ENCODE assay signal across 8 cellular contexts in the genomic region with DNA sequence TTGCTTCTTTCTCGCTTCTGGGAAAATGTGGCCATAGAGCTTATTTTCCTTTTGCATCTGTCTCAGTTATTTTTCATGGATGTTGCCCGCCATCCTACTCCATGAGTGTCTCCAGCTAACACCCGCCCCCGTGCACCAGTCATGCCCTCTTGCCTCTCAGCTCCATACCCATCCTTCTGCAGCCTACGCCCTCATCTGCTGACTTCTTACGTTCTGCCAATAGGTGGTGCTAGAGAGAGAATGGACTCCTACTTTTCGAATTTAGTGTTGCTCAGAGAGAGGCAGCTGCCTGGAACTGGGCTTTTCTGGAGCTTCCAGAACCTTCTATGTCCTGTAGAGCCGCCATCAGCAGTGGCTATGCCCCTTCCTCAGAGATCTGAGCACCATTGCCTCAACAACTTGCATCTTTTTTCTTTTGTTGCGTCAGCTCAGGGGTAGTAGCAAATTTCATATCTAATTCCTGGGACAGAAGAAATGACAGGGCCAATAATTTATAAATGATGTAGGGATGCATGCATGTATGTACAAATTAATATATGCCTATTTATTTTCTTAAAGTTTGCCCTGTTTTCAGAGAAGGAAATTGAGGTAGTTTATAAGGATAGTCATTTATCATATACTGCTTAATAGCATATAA.
DNase-seq lines count a peak whose midpoint lies in the region; ATAC-seq and TF ChIP-seq lines count a peak whose summit lies in the region.

No MANE protein-coding gene starts in this region.

- no peaks in the 10 kb centered on the region for H3K4me1 ChIP-seq in NT2/D1 (ENCODE audit: insufficient read depth, insufficient read length)

- no peaks in the 10 kb centered on the region for H3K36me3 ChIP-seq in NT2/D1 (ENCODE audit: insufficient read depth, insufficient read length, low read length)

- no peak overlapping the region for H3K27ac Mint-ChIP-seq in activated naive CD8-positive, alpha-beta T cell treated with anti-CD3 and anti-CD28 coated beads, Interleukin-2, amount 10 ng/mL, durations not matched to agents 7 days and 5 days
- H3K27ac Mint-ChIP-seq in activated naive CD8-positive, alpha-beta T cell treated with anti-CD3 and anti-CD28 coated beads for 36 hours = no peak overlapping the region

- POLR2A ChIA-PET in activated naive CD8-positive, alpha-beta T cell treated with anti-CD3 and anti-CD28 coated beads, Interleukin-2, amount 10 ng/mL, durations not matched to agents 7 days and 5 days (lab: Charles Lee) = no interaction called here

- no peak overlapping the region for H3K27ac ChIP-seq in coronary artery

- no peaks in the 10 kb centered on the region for H3K27me3 ChIP-seq in NT2/D1 (ENCODE audit: insufficient read depth, insufficient read length)

- H3K36me3 Mint-ChIP-seq in activated naive CD8-positive, alpha-beta T cell treated with anti-CD3 and anti-CD28 coated beads, Interleukin-2, amount 10 ng/mL, durations not matched to agents 7 days and 5 days = no peaks in the 10 kb centered on the region
- no peaks in the 10 kb centered on the region for H3K36me3 Mint-ChIP-seq in activated naive CD8-positive, alpha-beta T cell treated with anti-CD3 and anti-CD28 coated beads for 36 hours

- peak; percentile 39 for ATAC-seq in activated naive CD8-positive, alpha-beta T cell treated with anti-CD3 and anti-CD28 coated beads, Interleukin-2, amount 10 ng/mL, durations not matched to agents 7 days and 5 days (ENCODE audit: low read depth)
- ATAC-seq in HG02973 (IDR thresholded peaks at IDR 0.05; ENCODE audit: unreplicated experiment) = peak; percentile 62
- no peak for ATAC-seq in GM21447 (IDR thresholded peaks at IDR 0.05; ENCODE audit: unreplicated experiment)

- H3K9me3 ChIP-seq in NT2/D1 (ENCODE audit: insufficient read depth, low read length) = no peaks in the 10 kb centered on the region; the same call in 1 of the 2 replicates

- H3K4me3 ChIP-seq in NT2/D1 (ENCODE audit: insufficient read length, low read depth) = no peak overlapping the region
- no peak overlapping the region for H3K4me3 ChIP-seq in coronary artery

- no peak for DNase-seq in activated naive CD8-positive, alpha-beta T cell treated with anti-CD3 and anti-CD28 coated beads, Interleukin-2, amount 10 ng/mL, durations not matched to agents 7 days and 5 days
- DNase-seq in activated naive CD8-positive, alpha-beta T cell treated with anti-CD3 and anti-CD28 coated beads for 36 hours = no peak
- DNase-seq in NT2/D1 (ENCODE audit: low read depth, low spot score) (peak; percentile 36), coronary artery (ENCODE audit: low spot score) (no peak), lung microvascular endothelial cell (ENCODE audit: low read depth in 2 of 2) (peak; percentile 5 to 42), DMS79 treated with DMSO at 0.1 percent for 48 hours (lab: John Stamatoyannopoulos, UW) (no peak)

- peaks cover 2% of the 10 kb centered on the region for H3K9me3 Mint-ChIP-seq in activated naive CD8-positive, alpha-beta T cell treated with anti-CD3 and anti-CD28 coated beads, Interleukin-2, amount 10 ng/mL, durations not matched to agents 7 days and 5 days
- peaks cover 4% of the 10 kb centered on the region for H3K9me3 Mint-ChIP-seq in activated naive CD8-positive, alpha-beta T cell treated with anti-CD3 and anti-CD28 coated beads for 36 hours

- no peak overlapping the region for H3K4me3 Mint-ChIP-seq in activated naive CD8-positive, alpha-beta T cell treated with anti-CD3 and anti-CD28 coated beads, Interleukin-2, amount 10 ng/mL, durations not matched to agents 7 days and 5 days
- H3K4me3 Mint-ChIP-seq in activated naive CD8-positive, alpha-beta T cell treated with anti-CD3 and anti-CD28 coated beads for 36 hours = no peak overlapping the region

- H3K27me3 Mint-ChIP-seq in activated naive CD8-positive, alpha-beta T cell treated with anti-CD3 and anti-CD28 coated beads, Interleukin-2, amount 10 ng/mL, durations not matched to agents 7 days and 5 days = no peaks in the 10 kb centered on the region
- H3K27me3 Mint-ChIP-seq in activated naive CD8-positive, alpha-beta T cell treated with anti-CD3 and anti-CD28 coated beads for 36 hours = no peaks in the 10 kb centered on the region

- TF ChIP-seq CTCF in coronary artery (IDR thresholded peaks at IDR 0.05) = peak; percentile 71

- H3K9ac ChIP-seq in NT2/D1 (ENCODE audit: insufficient read length, low read depth) = no peak overlapping the region

- H3K4me1 Mint-ChIP-seq in activated naive CD8-positive, alpha-beta T cell treated with anti-CD3 and anti-CD28 coated beads, Interleukin-2, amount 10 ng/mL, durations not matched to agents 7 days and 5 days = no peaks in the 10 kb centered on the region
- H3K4me1 Mint-ChIP-seq in activated naive CD8-positive, alpha-beta T cell treated with anti-CD3 and anti-CD28 coated beads for 36 hours = no peaks in the 10 kb centered on the region

Comparison
In these comparisons a context has a peak if more than half of its experiments do, and no peak if none do; other contexts are left out.
1. DNase-seq: peak in NT2/D1 (single experiment) and lung microvascular endothelial cell (2 of 2); none in activated naive CD8-positive, alpha-beta T cell treated with anti-CD3 and anti-CD28 coated beads, Interleukin-2, amount 10 ng/mL, durations not matched to agents 7 days and 5 days (single experiment), activated naive CD8-positive, alpha-beta T cell treated with anti-CD3 and anti-CD28 coated beads for 36 hours (single experiment), coronary artery (single experiment) and DMS79 treated with DMSO at 0.1 percent for 48 hours (single experiment).